Comparison of ENCODE assay signal across 27 cellular contexts in genomic region chr10:44164256-44164956, GRCh38.
"Had no signal": no experiment of that assay in that cellular context is flagged by ENCODE, and none has a peak within 500 bp of the region (broad histone marks: within the 10 kb centered on the region; RNA-seq: fewer than 3 reads in every experiment).

No MANE protein-coding gene starts in this region.

- H3K36me3 ChIP-seq: adrenal gland, esophagus muscularis mucosa, gastroesophageal sphincter had no signal

- H3K4me1 ChIP-seq: adrenal gland, gastroesophageal sphincter had no signal

- H3K27me3 ChIP-seq: adrenal gland, body of pancreas, esophagus muscularis mucosa, gastroesophageal sphincter had no signal

- H3K27ac ChIP-seq: adrenal gland, body of pancreas, esophagus muscularis mucosa, gastroesophageal sphincter had no signal

- H3K4me3 ChIP-seq: adrenal gland, body of pancreas, esophagus muscularis mucosa, gastroesophageal sphincter had no signal

- DNase-seq: activated CD4-positive, alpha-beta memory T cell treated with anti-CD3 and anti-CD28 coated beads for 36 hours; activated CD4-positive, alpha-beta T cell treated with anti-CD3 and anti-CD28 coated beads for 36 hours; activated CD4-positive, alpha-beta T cell treated with anti-CD3 and anti-CD28 coated beads, Interleukin-2, amount 10 ng/mL, durations not matched to agents 24 days and 14 days; activated CD4-positive, CD25-positive, alpha-beta regulatory T cell; activated CD4-positive, CD25-positive, alpha-beta regulatory T cell treated with anti-CD3 and anti-CD28 coated beads, Interleukin-2, amount 50 U/mL, for 72 hours; activated CD8-positive, alpha-beta memory T cell treated with anti-CD3 and anti-CD28 coated beads, Interleukin-2, amount 10 ng/mL, durations not matched to agents 7 days and 5 days; activated CD8-positive, alpha-beta memory T cell treated with anti-CD3 and anti-CD28 coated beads, Interleukin-2, amount 50 U/mL, for 4 hours; activated CD8-positive, alpha-beta T cell treated with anti-CD3 and anti-CD28 coated beads, Interleukin-2, amount 10 ng/mL, durations not matched to agents 7 days and 5 days; activated effector memory CD4-positive, alpha-beta T cell treated with anti-CD3 and anti-CD28 coated beads, Interleukin-2, amount 50 U/mL, for 16 hours; activated naive CD4-positive, alpha-beta T cell treated with anti-CD3 and anti-CD28 coated beads for 36 hours; activated naive CD8-positive, alpha-beta T cell treated with anti-CD3 and anti-CD28 coated beads for 36 hours; activated naive CD8-positive, alpha-beta T cell treated with anti-CD3 and anti-CD28 coated beads, Interleukin-2, amount 50 U/mL, for 24 hours; activated T-cell treated with anti-CD3 and anti-CD28 coated beads, Interleukin-2, amount 50 U/mL, for 1 hour; activated T-cell treated with anti-CD3 and anti-CD28 coated beads, Interleukin-2, amount 50 U/mL, for 48 hours; adrenal gland; amygdala; aorta; body of pancreas; cortex of kidney; dermis blood vessel endothelial cell; effector CD4-positive, alpha-beta T cell; effector memory CD8-positive, alpha-beta T cell; erythroblast; foreskin melanocyte; T-helper 2 cell had no signal

- ATAC-seq: activated CD4-positive, alpha-beta T cell treated with anti-CD3 and anti-CD28 coated beads for 36 hours; activated CD8-positive, alpha-beta memory T cell treated with anti-CD3 and anti-CD28 coated beads, Interleukin-2, amount 10 ng/mL, durations not matched to agents 7 days and 5 days; activated CD8-positive, alpha-beta T cell treated with anti-CD3 and anti-CD28 coated beads, Interleukin-2, amount 10 ng/mL, durations not matched to agents 7 days and 5 days; activated naive CD8-positive, alpha-beta T cell treated with anti-CD3 and anti-CD28 coated beads, Interleukin-2, amount 50 U/mL, for 24 hours; body of pancreas; effector memory CD8-positive, alpha-beta T cell; gastroesophageal sphincter had no signal

- H3K9me3 ChIP-seq: adrenal gland, body of pancreas, esophagus muscularis mucosa, gastroesophageal sphincter had no signal
